ENCODE assay signal across 10 cellular contexts in the genomic region with DNA sequence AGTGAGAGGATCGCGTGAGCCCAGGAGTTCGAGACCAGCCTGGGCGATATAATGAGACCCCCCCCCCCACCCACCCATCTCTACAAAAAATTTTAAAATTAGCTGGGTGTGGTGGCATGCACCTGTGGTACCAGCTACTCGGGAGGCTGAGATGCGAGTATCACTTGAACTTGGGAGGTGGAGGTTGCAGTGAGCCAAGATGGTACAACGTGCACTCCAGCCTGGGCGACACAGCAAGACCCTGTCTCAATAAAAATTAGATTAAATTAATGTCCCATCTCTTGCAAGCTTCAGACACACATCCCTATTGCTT. TPM values are rescaled to one million over a fixed set of nuclear protein-coding genes. Genes with fewer than 3 reads are reported as not detected.
DNase-seq lines count a peak whose midpoint lies in the region; ATAC-seq, FAIRE-seq and TF ChIP-seq lines count a peak whose summit lies in the region.
"Had no signal": no experiment of that assay in that cellular context is flagged by ENCODE, and none has a peak within 500 bp of the region (broad histone marks: within the 10 kb centered on the region; RNA-seq: fewer than 3 reads in every experiment).

No MANE protein-coding gene starts in this region.

- TF ChIP-seq POLR2A in sigmoid colon (IDR thresholded peaks at IDR 0.05) (no peak), GM12891 (IDR thresholded peaks at IDR 0.05; ENCODE audit: low read depth, low read length) (no peak)

- no peaks in the 10 kb centered on the region for H3K36me3 ChIP-seq in ES-I3 (ENCODE audit: insufficient read depth, low read length)
- H3K36me3 ChIP-seq in sigmoid colon, result no peaks in the 10 kb centered on the region

- H3K27ac ChIP-seq in foreskin keratinocyte (peak overlapping the region; percentile 77), sigmoid colon (no peak overlapping the region)

- H3K4me1 ChIP-seq in ES-I3 (ENCODE audit: insufficient read depth, low read length) (no peaks in the 10 kb centered on the region), foreskin keratinocyte (peaks cover 16% of the 10 kb centered on the region), sigmoid colon (peaks cover 0 to 14% (median 11%) of the 10 kb centered on the region in 4 donors)

- H3K9me3 ChIP-seq in ES-I3 (ENCODE audit: control insufficient read depth, insufficient read depth, low read length) (no peaks in the 10 kb centered on the region), T-helper 17 cell (ENCODE audit: control insufficient read depth, low read length, poor library complexity, severe bottlenecking) (no peaks in the 10 kb centered on the region), sigmoid colon (no peaks in the 10 kb centered on the region)

- H3K9ac ChIP-seq in ES-I3 (ENCODE audit: low read depth, low read length), result peak overlapping the region; percentile 91; the same call in 1 of the 2 replicates

- 34 to 63% methylated on average over 7 to 8 of the region's 8 CpGs for WGBS in sigmoid colon, 2 donors

- no peak for TF ChIP-seq EP300 in sigmoid colon (IDR thresholded peaks at IDR 0.05)

- no peaks in the 10 kb centered on the region for H3K27me3 ChIP-seq in foreskin keratinocyte
- H3K27me3 ChIP-seq in sigmoid colon, result peaks cover 6 to 74% (median 28%) of the 10 kb centered on the region in 3 donors

- H3K4me3 ChIP-seq in sigmoid colon, result peak overlapping the region in 3 of 4 donors; percentile 51 to 59 (median 57)

- H3K27me3 Mint-ChIP-seq in T-helper 17 cell, result peaks cover 38% of the 10 kb centered on the region

- FAIRE-seq in GM12891 (lab: Jason Lieb, UNC), result no peak
- FAIRE-seq: TTC549 had no signal

- peaks cover 5% of the 10 kb centered on the region for H3K36me3 Mint-ChIP-seq in T-helper 17 cell (ENCODE audit: low read depth)

- DNase-seq in T-helper 17 cell (no peak), foreskin keratinocyte (no peak), sigmoid colon (no peak), GM12891 (ENCODE audit: insufficient read length, low spot score) (no peak)
- DNase-seq: NCI-H1436 had no signal

- peak overlapping the region; percentile 76 for H3K4me3 Mint-ChIP-seq in T-helper 17 cell

- no peak overlapping the region for H3K27ac Mint-ChIP-seq in T-helper 17 cell

- intact Hi-C loops in sigmoid colon (cut with DNase I), result no loop called here

- H3K4me1 Mint-ChIP-seq in T-helper 17 cell, result peaks cover 19% of the 10 kb centered on the region

- no peak for ATAC-seq in T-helper 17 cell
- no peak for ATAC-seq in foreskin keratinocyte
- ATAC-seq in GM18519 (IDR thresholded peaks at IDR 0.05; ENCODE audit: low FRiP score, unreplicated experiment), result no peak
- no peak for ATAC-seq in GM21423 (IDR thresholded peaks at IDR 0.05; ENCODE audit: unreplicated experiment)
- ATAC-seq in HG02763 (IDR thresholded peaks at IDR 0.05; ENCODE audit: unreplicated experiment), result no peak

- no peak for TF ChIP-seq CTCF in foreskin keratinocyte (conservative IDR thresholded peaks at IDR 0.05)
- no peak for TF ChIP-seq CTCF in sigmoid colon (IDR thresholded peaks at IDR 0.05)

TF ChIP-seq in GM12891, 5 proteins besides CTCF, POLR2A, EP300 and RAD21:
- TF ChIP-seq TAF1 (IDR thresholded peaks at IDR 0.05; ENCODE audit: low read depth, low read length), result no peak
- TF ChIP-seq PAX5 (IDR thresholded peaks at IDR 0.05; ENCODE audit: insufficient read depth, low read length, severe bottlenecking), result no peak
- TF ChIP-seq POLR2AphosphoS5 (IDR thresholded peaks at IDR 0.05; ENCODE audit: low read depth, low read length), result no peak
- no peak for TF ChIP-seq SPI1 (IDR thresholded peaks at IDR 0.05; ENCODE audit: low read depth, low read length)
- TF ChIP-seq POU2F2 (IDR thresholded peaks at IDR 0.05; ENCODE audit: low read depth, low read length), result no peak
TF ChIP-seq in GM12891: peak in this region for 0.

RNA-seq across cellular contexts. Expression of gene PROSER2, which starts 0.4 kb away (rescaled TPM):
- total RNA-seq in T-helper 17 cell, result 1 to 10 TPM; 3.2 to 5.1 TPM
- total RNA-seq in foreskin keratinocyte, result 17.2 and 22.2 TPM in 2 replicates
- 18.1 and 22.8 TPM in 2 replicates for polyA plus RNA-seq in foreskin keratinocyte
- 1 to 10 TPM in 3 of 4 donors, under 1 TPM in 1; 0.71 to 2.5 (median 1.6) TPM for total RNA-seq in sigmoid colon
- 1 to 10 TPM in 2 of 3 donors, under 1 TPM in 1; 0.60 to 2.8 (median 2.3) TPM for polyA plus RNA-seq in sigmoid colon
- polyA plus RNA-seq in GM12891 (2012; ENCODE audit: low read depth, missing spikeins), result 0.72 TPM
